16 cellular contexts compared by ENCODE assay signal in the genomic region with DNA sequence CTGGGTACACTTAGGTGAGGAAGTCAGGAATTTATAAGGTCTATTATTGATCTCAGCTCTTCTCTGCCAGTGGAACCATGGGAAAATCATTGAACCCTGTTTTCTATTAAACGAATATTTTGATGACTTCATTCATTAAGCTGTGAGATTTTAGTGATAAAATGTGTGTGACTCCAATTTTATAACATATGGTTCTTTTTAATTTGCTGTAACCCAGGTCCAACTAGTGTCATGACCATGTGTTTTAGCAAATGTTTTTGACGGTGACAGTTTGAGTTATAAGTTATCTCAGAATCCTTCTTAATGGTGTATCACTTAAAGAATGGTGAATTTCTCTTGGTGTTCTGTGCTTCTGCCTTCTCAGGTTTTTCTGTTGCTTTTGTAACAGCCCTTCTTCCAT.
"Had no signal": no experiment of that assay in that cellular context is flagged by ENCODE, and none has a peak within 500 bp of the region (broad histone marks: within the 10 kb centered on the region; RNA-seq: fewer than 3 reads in every experiment).

No MANE protein-coding gene starts in this region.

- H3K36me3 Mint-ChIP-seq: memory B cell; natural killer cell treated with Interleukin-12 subunit alpha and Interleukin-12 subunit beta and Interleukin-15 and Interleukin-18, amount 100 ng/mL, for 72 hours had no signal

- H3K27ac ChIP-seq: breast epithelium, foreskin keratinocyte, left lung, ovary, upper lobe of left lung, WERI-Rb-1 had no signal

- DNase-seq: activated CD4-positive, alpha-beta T cell treated with anti-CD3 and anti-CD28 coated beads for 48 hours; activated naive CD4-positive, alpha-beta T cell treated with anti-CD3 and anti-CD28 coated beads, Interleukin-2, amount 50 U/mL, for 16 hours; foreskin keratinocyte; head of caudate nucleus; islet precursor cell; left lung; ovary; stimulated activated CD4-positive, alpha-beta T cell treated with anti-CD3 and anti-CD28 coated beads, Interleukin-4, amount 100 ng/mL, for 1 hour; stimulated activated CD8-positive, alpha-beta memory T cell treated with anti-CD3 and anti-CD28 coated beads, Interleukin-4, amount 100 ng/mL, for 48 hours; stimulated activated naive CD8-positive, alpha-beta T cell treated with anti-CD3 and anti-CD28 coated beads, Interleukin-15, Interleukin-2, amounts not matched to agents 100 U/mL and 50 U/mL, for 24 hours; T-helper 1 cell; upper lobe of left lung; WERI-Rb-1 had no signal

- H3K9me3 Mint-ChIP-seq: memory B cell; natural killer cell treated with Interleukin-12 subunit alpha and Interleukin-12 subunit beta and Interleukin-15 and Interleukin-18, amount 100 ng/mL, for 72 hours had no signal

- H3K27me3 ChIP-seq: breast epithelium, foreskin keratinocyte, left lung, ovary, upper lobe of left lung had no signal

- H3K4me3 ChIP-seq: breast epithelium, left lung, ovary, upper lobe of left lung had no signal

- ATAC-seq: foreskin keratinocyte; left lung; natural killer cell treated with Interleukin-12 subunit alpha and Interleukin-12 subunit beta and Interleukin-15 and Interleukin-18, amount 100 ng/mL, for 72 hours; stimulated activated naive CD8-positive, alpha-beta T cell treated with anti-CD3 and anti-CD28 coated beads, Interleukin-15, Interleukin-2, amounts not matched to agents 100 U/mL and 50 U/mL, for 24 hours had no signal

- H3K27me3 Mint-ChIP-seq: memory B cell; natural killer cell treated with Interleukin-12 subunit alpha and Interleukin-12 subunit beta and Interleukin-15 and Interleukin-18, amount 100 ng/mL, for 72 hours had no signal

- H3K9me3 ChIP-seq: breast epithelium, left lung, ovary, upper lobe of left lung had no signal

- H3K36me3 ChIP-seq: breast epithelium, left lung, ovary, upper lobe of left lung, WERI-Rb-1 had no signal

- H3K27ac Mint-ChIP-seq: memory B cell; natural killer cell treated with Interleukin-12 subunit alpha and Interleukin-12 subunit beta and Interleukin-15 and Interleukin-18, amount 100 ng/mL, for 72 hours had no signal

- H3K4me3 Mint-ChIP-seq: memory B cell; natural killer cell treated with Interleukin-12 subunit alpha and Interleukin-12 subunit beta and Interleukin-15 and Interleukin-18, amount 100 ng/mL, for 72 hours had no signal
